In the genomic region with DNA sequence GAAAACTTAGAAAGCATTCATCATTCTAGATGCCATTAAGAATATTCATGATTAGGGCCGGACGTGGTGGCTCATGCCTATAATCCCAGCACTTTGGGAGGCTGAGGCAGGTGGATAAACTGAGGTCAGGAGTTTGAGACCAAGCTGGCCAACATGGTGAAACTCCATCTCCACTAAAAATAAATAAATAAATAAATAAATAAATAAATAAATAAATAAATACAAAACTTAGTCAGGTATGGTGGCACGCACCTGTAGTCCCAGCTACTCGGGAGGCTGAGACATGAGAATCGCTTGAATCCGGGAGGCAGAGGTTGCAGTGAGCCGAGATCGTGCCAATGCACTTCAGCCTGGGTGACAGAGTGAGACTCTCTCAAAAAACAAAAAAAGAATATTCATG, we compare ENCODE assay signal across 2 cellular contexts. TPM values are rescaled to one million over a fixed set of nuclear protein-coding genes. Genes with fewer than 3 reads are reported as not detected.
"Had no signal": no experiment of that assay in that cellular context is flagged by ENCODE, and none has a peak within 500 bp of the region (broad histone marks: within the 10 kb centered on the region; RNA-seq: fewer than 3 reads in every experiment).

No MANE protein-coding gene starts in this region.

RNA-seq across cellular contexts. Expression of a gene that starts 13.9 kb away (rescaled TPM):
- polyA plus RNA-seq: fibroblast of lung had no signal

RNA-seq across cellular contexts. Expression of a gene that starts 38.5 kb away (rescaled TPM):
- polyA plus RNA-seq: endothelial cell of umbilical vein, fibroblast of lung had no signal
